Comparison of ENCODE assay signal across 10 cellular contexts in genomic region chr6:35948725-35949124, GRCh38. TPM values are rescaled to one million over a fixed set of nuclear protein-coding genes. Genes with fewer than 3 reads are reported as not detected.
A peak's percentile ranks its signal among the peaks of the same experiment; 100 is the strongest.
DNase-seq lines count a peak whose midpoint lies in the region; ATAC-seq and TF ChIP-seq lines count a peak whose summit lies in the region.
"Had no signal": no experiment of that assay in that cellular context is flagged by ENCODE, and none has a peak within 500 bp of the region (broad histone marks: within the 10 kb centered on the region; RNA-seq: fewer than 3 reads in every experiment).

No MANE protein-coding gene starts in this region.

- ATAC-seq in GM23338 = peak; percentile 92

- H3K27ac ChIP-seq in GM23338 (ENCODE audit: low read depth) = no peak overlapping the region
- H3K27ac ChIP-seq in OCI-LY7 (ENCODE audit: low read depth, low read length, poor library complexity, severe bottlenecking) = no peak overlapping the region
- H3K27ac ChIP-seq in esophagus muscularis mucosa (replicated peaks in 1 of 4) = no peak overlapping the region

- POLR2A ChIA-PET in OCI-LY7 (lab: Charles Lee) = no interaction called here

- BruUV-seq in OCI-LY7 (replicated peaks; lab: Mats Ljungman, UMichigan) = no TSS peak

- no peaks in the 10 kb centered on the region for H3K36me3 ChIP-seq in GM23338 (ENCODE audit: insufficient read depth)
- no peaks in the 10 kb centered on the region for H3K36me3 ChIP-seq in OCI-LY7 (ENCODE audit: insufficient read depth, low read length)
- no peaks in the 10 kb centered on the region for H3K36me3 ChIP-seq in esophagus muscularis mucosa

- CTCF ChIA-PET in OCI-LY7 (lab: Charles Lee; ENCODE audit: unreplicated experiment) = no interaction called here

- H3K9me3 Mint-ChIP-seq in GM23338 = no peaks in the 10 kb centered on the region
- H3K9me3 Mint-ChIP-seq: activated naive CD8-positive, alpha-beta T cell treated with anti-CD3 and anti-CD28 coated beads for 36 hours; CD4-positive, alpha-beta T cell had no signal

- H3K4me3 ChIP-seq in GM23338 = no peak overlapping the region
- H3K4me3 ChIP-seq in OCI-LY7 (ENCODE audit: low read depth, low read length, poor library complexity, severe bottlenecking) = no peak overlapping the region
- H3K4me3 ChIP-seq in esophagus muscularis mucosa = no peak overlapping the region

- H3K9me2 ChIP-seq in GM23338 (ENCODE audit: insufficient read depth) (no peaks in the 10 kb centered on the region), OCI-LY7 (ENCODE audit: insufficient read depth, low read length) (no peaks in the 10 kb centered on the region)

- H3K4me1 Mint-ChIP-seq in GM23338 = peaks cover 13% of the 10 kb centered on the region

- H3K27ac Mint-ChIP-seq in GM23338 = no peak overlapping the region
- H3K27ac Mint-ChIP-seq: activated naive CD8-positive, alpha-beta T cell treated with anti-CD3 and anti-CD28 coated beads for 36 hours; CD4-positive, alpha-beta T cell had no signal

- H3K9me3 ChIP-seq in OCI-LY7 (ENCODE audit: low read length) (no peaks in the 10 kb centered on the region), esophagus muscularis mucosa (no peaks in the 10 kb centered on the region)

- no peak overlapping the region for H3K4me3 Mint-ChIP-seq in GM23338
- H3K4me3 Mint-ChIP-seq: activated naive CD8-positive, alpha-beta T cell treated with anti-CD3 and anti-CD28 coated beads for 36 hours; CD4-positive, alpha-beta T cell had no signal

- H4K20me1 ChIP-seq in GM23338 (replicated peaks; ENCODE audit: insufficient read depth) = no peaks in the 10 kb centered on the region
- H4K20me1 ChIP-seq in OCI-LY7 (ENCODE audit: insufficient read depth, low read length) = no peaks in the 10 kb centered on the region

- no peak for TF ChIP-seq EP300 in esophagus muscularis mucosa (IDR thresholded peaks at IDR 0.05)

- TF ChIP-seq POLR2A in erythroblast (IDR thresholded peaks at IDR 0.05; ENCODE audit: low read length) (no peak), esophagus muscularis mucosa (IDR thresholded peaks at IDR 0.05; ENCODE audit: low read depth) (no peak)

- TF ChIP-seq CTCF in GM23338 (conservative IDR thresholded peaks at IDR 0.05; ENCODE audit: low read depth in 2 of 2) = peak in 1 of 2 experiments; percentile 68; a peak in 3 of 4 replicates
- TF ChIP-seq CTCF in OCI-LY7 (conservative IDR thresholded peaks at IDR 0.05; ENCODE audit: low read length) = peak; percentile 60
- TF ChIP-seq CTCF in esophagus muscularis mucosa (IDR thresholded peaks at IDR 0.05) = no peak

- H3K27me3 ChIP-seq in GM23338 (ENCODE audit: insufficient read depth) = no peaks in the 10 kb centered on the region
- peaks cover 0 to 8% (median 0%) of the 10 kb centered on the region in 4 donors for H3K27me3 ChIP-seq in esophagus muscularis mucosa

- 100% methylated on average over 1 of the region's 1 CpG for WGBS in esophagus muscularis mucosa

- H2AFZ ChIP-seq in GM23338 (no peak overlapping the region), OCI-LY7 (ENCODE audit: low read length) (no peak overlapping the region)

- intact Hi-C loops in OCI-LY7 (cut with micrococcal nuclease; ENCODE audit: unreplicated experiment) (no loop called here), esophagus muscularis mucosa (cut with DNase I) (no loop called here)

- peaks cover 6% of the 10 kb centered on the region; the same call in 1 of the 2 replicates for H3K4me1 ChIP-seq in GM23338 (ENCODE audit: insufficient read depth)
- H3K4me1 ChIP-seq in OCI-LY7 (ENCODE audit: insufficient read depth, low read length, poor library complexity, severe bottlenecking) = no peaks in the 10 kb centered on the region
- H3K4me1 ChIP-seq in esophagus muscularis mucosa = no peaks in the 10 kb centered on the region

- H3K79me2 ChIP-seq in GM23338 (replicated peaks; ENCODE audit: insufficient read depth) = no peaks in the 10 kb centered on the region
- no peaks in the 10 kb centered on the region for H3K79me2 ChIP-seq in OCI-LY7 (ENCODE audit: insufficient read depth, low read depth, low read length)

- no peaks in the 10 kb centered on the region for H3K36me3 Mint-ChIP-seq in GM23338 (ENCODE audit: low read depth)
- H3K36me3 Mint-ChIP-seq: activated naive CD8-positive, alpha-beta T cell treated with anti-CD3 and anti-CD28 coated beads for 36 hours had no signal

- H3F3A ChIP-seq in GM23338 (replicated peaks; ENCODE audit: low read depth) = no peaks in the 10 kb centered on the region

- peaks cover 3% of the 10 kb centered on the region for H3K27me3 Mint-ChIP-seq in GM23338 (ENCODE audit: insufficient read depth, low read depth, poor library complexity)
- H3K27me3 Mint-ChIP-seq: activated naive CD8-positive, alpha-beta T cell treated with anti-CD3 and anti-CD28 coated beads for 36 hours; CD4-positive, alpha-beta T cell had no signal

- H3K4me2 ChIP-seq in GM23338 = no peak overlapping the region
- H3K4me2 ChIP-seq in OCI-LY7 (ENCODE audit: low read length) = no peak overlapping the region

- DNase-seq in A172 (ENCODE audit: low spot score) = peak; percentile 9
- peak; percentile 75 for DNase-seq in GM23338 (ENCODE audit: low spot score)
- DNase-seq in OCI-LY7 (ENCODE audit: low spot score) = peak; percentile 31
- DNase-seq in erythroblast (lab: John Stamatoyannopoulos, UW) = peak; percentile 24 to 33
- no peak for DNase-seq in activated CD4-positive, alpha-beta T cell treated with anti-CD3 and anti-CD28 coated beads for 4 hours
- no peak for DNase-seq in T-helper 9 cell
- no peak for DNase-seq in esophagus muscularis mucosa (ENCODE audit: extremely low spot score)
- no peak for DNase-seq in midbrain (lab: John Stamatoyannopoulos, UW)
- DNase-seq: activated naive CD8-positive, alpha-beta T cell treated with anti-CD3 and anti-CD28 coated beads for 36 hours; CD4-positive, alpha-beta T cell had no signal

TF ChIP-seq in GM23338, 12 proteins besides CTCF, POLR2A, EP300 and RAD21 (continues in another document):
- no peak for TF ChIP-seq ZNF331 (CRISPR knock-in tag; IDR thresholded peaks at IDR 0.05; ENCODE audit: low read depth)
- TF ChIP-seq ZNF462 (CRISPR knock-in tag; IDR thresholded peaks at IDR 0.05) = no peak
- no peak for TF ChIP-seq STAT1 (IDR thresholded peaks at IDR 0.05; ENCODE audit: unreplicated experiment)
- no peak for TF ChIP-seq CREB1 (CRISPR knock-in tag; IDR thresholded peaks at IDR 0.05; ENCODE audit: low read depth)

RNA-seq across cellular contexts. Expression of gene SRPK1, which starts 27.8 kb away (rescaled TPM):
- 57.0 and 64.4 TPM in 2 replicates for total RNA-seq in A172 (2014; rRNA removed; shearing (Covaris generic))
- 153 and 175 TPM in 2 replicates for total RNA-seq in GM23338 (2014; rRNA removed; shearing (Covaris generic))
- 168 and 202 TPM in 2 replicates for polyA plus RNA-seq in GM23338 (2016; fragmentation: Nextera tagmentation; extraction: Ambion mirVana)
- 75.6 and 86.0 TPM in 2 replicates for total RNA-seq in OCI-LY7 (2014; rRNA removed; shearing (Covaris generic))
- total RNA-seq in OCI-LY7 (2022) = 109 and 126 TPM in 2 replicates
- total RNA-seq in esophagus muscularis mucosa = 10 to 100 TPM; 25.4 to 36.5 (median 30.4) TPM

Comparison
In these comparisons a context has a peak if more than half of its experiments do, and no peak if none do; other contexts are left out.
1. DNase-seq: peak in A172 (single experiment), GM23338 (single experiment), OCI-LY7 (single experiment) and erythroblast (2 of 2); none in activated CD4-positive, alpha-beta T cell treated with anti-CD3 and anti-CD28 coated beads for 4 hours (0 of 2), T-helper 9 cell (single experiment), esophagus muscularis mucosa (single experiment) and midbrain (single experiment).